ENCODE assay signal across 8 cellular contexts in the genomic region with DNA sequence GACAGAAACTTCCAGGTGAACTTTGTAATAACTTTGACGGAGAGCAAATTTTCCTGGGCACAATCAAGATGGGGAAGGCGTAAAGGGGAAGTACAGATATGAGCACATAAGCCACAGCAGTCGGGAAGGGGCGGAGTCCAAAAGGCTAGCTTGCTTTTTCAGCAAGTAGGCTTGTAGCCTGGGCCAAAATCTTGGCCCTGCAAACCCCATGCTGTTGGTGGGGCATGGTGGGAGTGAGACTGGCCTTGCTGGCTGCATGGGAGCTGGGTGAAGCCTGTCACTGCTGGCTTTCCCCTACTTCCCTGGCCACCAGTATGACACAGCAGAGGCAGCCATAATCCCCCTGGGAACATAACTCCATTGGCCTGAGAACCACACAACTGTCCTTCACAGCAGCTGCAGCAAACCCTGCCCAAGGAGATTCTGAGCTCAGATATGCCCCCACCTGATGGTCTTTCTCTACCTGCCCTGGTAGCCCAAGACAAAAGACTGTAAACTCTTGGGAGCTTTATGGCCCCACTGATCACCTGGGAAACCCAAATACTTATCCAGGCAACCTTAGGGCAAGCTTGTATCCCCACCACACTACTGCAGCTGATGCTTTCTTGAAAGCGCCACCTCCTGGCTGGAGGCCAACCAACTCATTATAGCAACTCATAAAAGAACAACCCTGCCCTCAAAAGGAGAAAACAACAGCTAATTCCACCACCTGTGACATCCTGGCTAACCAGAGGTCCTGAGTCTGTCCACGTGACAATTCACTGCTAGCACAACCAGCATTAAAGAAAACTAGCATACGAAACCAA.
A peak's percentile ranks its signal among the peaks of the same experiment; 100 is the strongest.
DNase-seq lines count a peak whose midpoint lies in the region; ATAC-seq and TF ChIP-seq lines count a peak whose summit lies in the region.

No MANE protein-coding gene starts in this region.

- H3K9ac ChIP-seq in mucosa of rectum (ENCODE audit: low read depth in 1 of 2, low read length in 2 of 2), result no peak overlapping the region

- H3K9me3 ChIP-seq in mucosa of rectum (ENCODE audit: control insufficient read depth in 2 of 2, low read length in 2 of 2), result no peaks in the 10 kb centered on the region

- H3K27me3 ChIP-seq in mucosa of rectum (ENCODE audit: control insufficient read depth in 2 of 2, insufficient read depth in 2 of 2, low read length in 2 of 2) (no peaks in the 10 kb centered on the region), brain microvascular endothelial cell (replicated peaks) (no peaks in the 10 kb centered on the region)

- H3K36me3 ChIP-seq in mucosa of rectum (ENCODE audit: control insufficient read depth in 2 of 2, insufficient read depth in 2 of 2, low read length in 2 of 2) (peaks cover 33 to 47% of the 10 kb centered on the region in 2 donors), brain microvascular endothelial cell (replicated peaks) (peaks cover 31% of the 10 kb centered on the region)

- H3K4me3 ChIP-seq in mucosa of rectum (ENCODE audit: low read length in 2 of 2) (no peak overlapping the region), brain microvascular endothelial cell (ENCODE audit: low read depth, low read length) (no peak overlapping the region)

- DNase-seq in activated CD4-positive, alpha-beta T cell treated with anti-CD3 and anti-CD28 coated beads, Interleukin-2, amount 50 U/mL, for 48 hours, result peak; percentile 40 to 51
- DNase-seq in brain microvascular endothelial cell (no peak), NCI-H1436 (lab: John Stamatoyannopoulos, UW) (no peak), hippocampal formation (lab: John Stamatoyannopoulos, UW) (no peak), NCI-H2029 (lab: John Stamatoyannopoulos, UW) (no peak)

- ATAC-seq in GM19035 (IDR thresholded peaks at IDR 0.05; ENCODE audit: unreplicated experiment) (peak; percentile 78), HG03097 (IDR thresholded peaks at IDR 0.05; ENCODE audit: low FRiP score, unreplicated experiment) (peak; percentile 59)

- H3K27ac ChIP-seq in mucosa of rectum (ENCODE audit: low read depth in 2 of 2, low read length in 2 of 2) (peak overlapping the region; percentile 38 to 46), brain microvascular endothelial cell (no peak overlapping the region)

- no peaks in the 10 kb centered on the region for H3K4me1 ChIP-seq in mucosa of rectum (ENCODE audit: control insufficient read depth in 2 of 2, insufficient read depth in 2 of 2, low read length in 2 of 2)

- no peak for TF ChIP-seq CTCF in brain microvascular endothelial cell (IDR thresholded peaks at IDR 0.05; ENCODE audit: low read depth, low read length, missing control alignments)

- in situ Hi-C loops in brain microvascular endothelial cell (cut with HindIII; ENCODE audit: low pct_ligation_motif_present, low sequenced_read_pairs), result no loop called here

Comparison
In these comparisons a context has a peak if more than half of its experiments do, and no peak if none do; other contexts are left out.
1. DNase-seq: peak in activated CD4-positive, alpha-beta T cell treated with anti-CD3 and anti-CD28 coated beads, Interleukin-2, amount 50 U/mL, for 48 hours (2 of 2); none in brain microvascular endothelial cell (single experiment), NCI-H1436 (single experiment), hippocampal formation (0 of 2) and NCI-H2029 (single experiment).